23 cellular contexts compared by ENCODE assay signal in genomic region chr7:97390915-97391593, GRCh38.
"Had no signal": no experiment of that assay in that cellular context is flagged by ENCODE, and none has a peak within 500 bp of the region (broad histone marks: within the 10 kb centered on the region; RNA-seq: fewer than 3 reads in every experiment).

No MANE protein-coding gene starts in this region.

- H3K4me1 Mint-ChIP-seq: activated B cell treated with CpG ODN at 0.5 μM for 24 hours, naive B cell, neural crest cell had no signal

- H3K36me3 Mint-ChIP-seq: activated CD4-positive, alpha-beta memory T cell treated with anti-CD3 and anti-CD28 coated beads for 36 hours; activated naive CD8-positive, alpha-beta T cell; naive B cell had no signal

- H3K4me3 ChIP-seq: cardiac muscle cell, mucosa of descending colon, prostate gland, right atrium auricular region, tibial nerve, uterus had no signal

- H3K27ac ChIP-seq: cardiac muscle cell, foreskin keratinocyte, prostate gland, right atrium auricular region, tibial nerve, uterus had no signal

- DNase-seq: activated B cell treated with CpG ODN at 0.5 μM for 24 hours; activated CD4-positive, alpha-beta memory T cell treated with anti-CD3 and anti-CD28 coated beads for 36 hours; activated CD4-positive, alpha-beta T cell treated with anti-CD3 and anti-CD28 coated beads for 4 hours; dermis blood vessel endothelial cell; effector memory CD8-positive, alpha-beta T cell; foreskin keratinocyte; glutamatergic neuron; hippocampal formation; kidney; left ventricle myocardium superior; mucosa of descending colon; naive B cell; stimulated activated CD4-positive, alpha-beta T cell treated with anti-CD3 and anti-CD28 coated beads, Interleukin-2, amount 100 ng/mL, for 24 hours; stimulated activated naive CD8-positive, alpha-beta T cell treated with anti-CD3 and anti-CD28 coated beads, Interleukin-15, Interleukin-2, amounts not matched to agents 100 U/mL and 50 U/mL, for 24 hours; substantia nigra; uterus had no signal

- H3K36me3 ChIP-seq: cardiac muscle cell, prostate gland, right atrium auricular region, tibial nerve, uterus had no signal

- H3K9me3 Mint-ChIP-seq: activated CD4-positive, alpha-beta memory T cell treated with anti-CD3 and anti-CD28 coated beads for 36 hours; effector memory CD8-positive, alpha-beta T cell; neural crest cell; T-helper 2 cell treated with Interferon-gamma antibody and Interleukin-4, amounts not matched to agents 5 μg/mL and 100 μg/mL, for 36 hours had no signal

- H3K4me1 ChIP-seq: foreskin keratinocyte, prostate gland, right atrium auricular region, tibial nerve, uterus had no signal

- ATAC-seq: effector memory CD8-positive, alpha-beta T cell; foreskin keratinocyte; left ventricle myocardium superior; mucosa of descending colon; stimulated activated naive CD8-positive, alpha-beta T cell treated with anti-CD3 and anti-CD28 coated beads, Interleukin-15, Interleukin-2, amounts not matched to agents 100 U/mL and 50 U/mL, for 24 hours had no signal

- H3K27me3 ChIP-seq: cardiac muscle cell, foreskin keratinocyte, right atrium auricular region, tibial nerve, uterus had no signal

- H3K27me3 Mint-ChIP-seq: activated B cell treated with CpG ODN at 0.5 μM for 24 hours; activated CD4-positive, alpha-beta memory T cell treated with anti-CD3 and anti-CD28 coated beads for 36 hours; effector memory CD8-positive, alpha-beta T cell; naive B cell had no signal

- H3K9me3 ChIP-seq: mucosa of descending colon, prostate gland, uterus had no signal

- H3K27ac Mint-ChIP-seq: activated B cell treated with CpG ODN at 0.5 μM for 24 hours; activated CD4-positive, alpha-beta memory T cell treated with anti-CD3 and anti-CD28 coated beads for 36 hours; activated naive CD8-positive, alpha-beta T cell; effector memory CD8-positive, alpha-beta T cell; naive B cell; T-helper 2 cell treated with Interferon-gamma antibody and Interleukin-4, amounts not matched to agents 5 μg/mL and 100 μg/mL, for 36 hours had no signal

- H3K4me3 Mint-ChIP-seq: activated B cell treated with CpG ODN at 0.5 μM for 24 hours; activated CD4-positive, alpha-beta memory T cell treated with anti-CD3 and anti-CD28 coated beads for 36 hours; activated naive CD8-positive, alpha-beta T cell; effector memory CD8-positive, alpha-beta T cell; naive B cell; neural crest cell; T-helper 2 cell treated with Interferon-gamma antibody and Interleukin-4, amounts not matched to agents 5 μg/mL and 100 μg/mL, for 36 hours had no signal
